Comparison of ENCODE assay signal across 24 cellular contexts in the genomic region with DNA sequence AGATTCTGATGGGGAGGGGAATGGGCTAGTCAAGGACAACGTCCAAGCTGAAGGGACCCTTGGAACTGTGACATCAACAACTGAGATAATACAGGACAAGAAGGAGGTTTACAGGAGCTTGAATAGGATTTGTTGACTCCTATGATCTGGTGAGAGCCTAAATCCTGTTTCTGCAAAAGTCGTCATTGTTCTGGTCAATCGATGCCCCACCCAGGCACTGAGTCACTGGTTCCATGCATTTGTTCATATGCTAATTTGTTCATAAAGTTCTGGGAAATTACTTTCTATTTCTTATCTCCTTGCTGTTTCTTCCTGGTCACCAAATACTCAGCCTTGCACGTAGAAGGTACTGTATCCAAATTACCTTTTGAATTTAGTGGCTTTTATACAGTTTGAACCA. TPM values are rescaled to one million over a fixed set of nuclear protein-coding genes. Genes with fewer than 3 reads are reported as not detected.
DNase-seq lines count a peak whose midpoint lies in the region; ATAC-seq, FAIRE-seq and TF ChIP-seq lines count a peak whose summit lies in the region.
"Had no signal": no experiment of that assay in that cellular context is flagged by ENCODE, and none has a peak within 500 bp of the region (broad histone marks: within the 10 kb centered on the region; RNA-seq: fewer than 3 reads in every experiment).

No MANE protein-coding gene starts in this region.

- H2AK9ac ChIP-seq in IMR-90 (replicated peaks; ENCODE audit: low read depth, low read length, poor library complexity): peak overlapping the region; percentile 26

- H4K5ac ChIP-seq in IMR-90 (ENCODE audit: low read depth, low read length): no peak overlapping the region

- H3K27ac Mint-ChIP-seq in stimulated activated naive B cell treated with anti-CD40 and anti-IgM and Interleukin-4, amounts not matched to agents 10 μg/mL and 1 μg/mL and 100 μg/mL, for 72 hours: no peak overlapping the region
- H3K27ac Mint-ChIP-seq: CD8-positive, alpha-beta memory T cell had no signal

- H3K4me2 ChIP-seq in IMR-90 (ENCODE audit: low read depth, low read length): no peak overlapping the region

- ATAC-seq in IMR-90 (ENCODE audit: low read depth): no peak
- no peak for ATAC-seq in psoas muscle
- no peak for ATAC-seq in stimulated activated naive B cell treated with anti-CD40 and anti-IgM and Interleukin-4, amounts not matched to agents 10 μg/mL and 1 μg/mL and 100 μg/mL, for 72 hours (replicated peaks)
- ATAC-seq: stimulated activated naive CD8-positive, alpha-beta T cell treated with anti-CD3 and anti-CD28 coated beads, Interleukin-15, Interleukin-2, amounts not matched to agents 100 U/mL and 50 U/mL, for 24 hours had no signal

- no peak overlapping the region for H2BK120ac ChIP-seq in IMR-90 (ENCODE audit: low read depth, low read length)

- H2AFZ ChIP-seq in IMR-90 (replicated peaks; ENCODE audit: low read length, poor library complexity): no peak overlapping the region

- TF ChIP-seq CTCF in IMR-90 (conservative IDR thresholded peaks at IDR 0.05; ENCODE audit: low read depth, low read length) (no peak), fibroblast of mammary gland (conservative IDR thresholded peaks at IDR 0.05; ENCODE audit: control insufficient read depth, insufficient read depth, low read depth, low read length) (no peak), psoas muscle (IDR thresholded peaks at IDR 0.05) (no peak)

- no peak for DNase-seq in IMR-90
- DNase-seq in fibroblast of mammary gland (ENCODE audit: low read depth): peak; percentile 58
- DNase-seq in psoas muscle: no peak
- no peak for DNase-seq in RKO (ENCODE audit: low spot score)
- no peak for DNase-seq in OCI-M2 (lab: John Stamatoyannopoulos, UW; ENCODE audit: unreplicated experiment)
- DNase-seq in NCI-H1417 treated with DMSO at 0.1 percent for 48 hours (lab: John Stamatoyannopoulos, UW): no peak
- no peak for DNase-seq in stimulated activated naive B cell treated with anti-CD40 and anti-IgM and Interleukin-4, amounts not matched to agents 10 μg/mL and 1 μg/mL and 100 μg/mL, for 72 hours
- DNase-seq: activated effector memory CD4-positive, alpha-beta T cell treated with anti-CD3 and anti-CD28 coated beads, Interleukin-2, amount 50 U/mL, for 16 hours; caudate nucleus; CD8-positive, alpha-beta memory T cell; DMS79; dorsolateral prefrontal cortex; glutamatergic neuron; NCI-H1436 treated with DMSO at 0.1 percent for 48 hours; NCI-H2171; NCI-H526 treated with DMSO at 0.1 percent for 48 hours; stimulated activated CD4-positive, alpha-beta T cell treated with anti-CD3 and anti-CD28 coated beads, Interleukin-2, amount 100 ng/mL, for 48 hours; stimulated activated naive CD8-positive, alpha-beta T cell treated with anti-CD3 and anti-CD28 coated beads, Interleukin-15, Interleukin-2, amounts not matched to agents 100 U/mL and 50 U/mL, for 24 hours; WERI-Rb-1 had no signal

- H4K20me1 ChIP-seq in IMR-90 (ENCODE audit: insufficient read depth, low read length): no peaks in the 10 kb centered on the region

- H3K36me3 Mint-ChIP-seq in stimulated activated naive B cell treated with anti-CD40 and anti-IgM and Interleukin-4, amounts not matched to agents 10 μg/mL and 1 μg/mL and 100 μg/mL, for 72 hours: no peaks in the 10 kb centered on the region
- H3K36me3 Mint-ChIP-seq: CD8-positive, alpha-beta memory T cell had no signal

- CTCF ChIA-PET in IMR-90 (lab: Yijun Ruan, JAX): no interaction called here

- TF ChIP-seq RAD21 in IMR-90 (IDR thresholded peaks at IDR 0.05; ENCODE audit: low read length): no peak

- no TSS peak for BruUV-seq in IMR-90 (replicated peaks; lab: Mats Ljungman, UMichigan)

- H3K36me3 ChIP-seq in IMR-90 (ENCODE audit: control insufficient read depth, insufficient read depth, low read length): no peaks in the 10 kb centered on the region
- H3K36me3 ChIP-seq in psoas muscle (ENCODE audit: insufficient read depth in 1 of 2, low read depth in 1 of 2): no peaks in the 10 kb centered on the region
- H3K36me3 ChIP-seq: upper lobe of left lung, WERI-Rb-1 had no signal

- POLR2A ChIA-PET in IMR-90 (lab: Charles Lee; ENCODE audit: unreplicated experiment): no interaction called here

- H2BK5ac ChIP-seq in IMR-90 (ENCODE audit: low read depth, low read length, poor library complexity, severe bottlenecking): no peak overlapping the region

- H2AK5ac ChIP-seq in IMR-90 (ENCODE audit: low read depth, low read length): peak overlapping the region; percentile 8; the same call in 1 of the 2 replicates

- H3K9me3 Mint-ChIP-seq in stimulated activated naive B cell treated with anti-CD40 and anti-IgM and Interleukin-4, amounts not matched to agents 10 μg/mL and 1 μg/mL and 100 μg/mL, for 72 hours: no peaks in the 10 kb centered on the region

- dilution Hi-C loops in IMR-90 (cut with HindIII; ENCODE audit: low sequenced_read_pairs, unreplicated experiment): no loop called here

- no peak overlapping the region for H3K9ac ChIP-seq in IMR-90 (ENCODE audit: low read depth, low read length)

- TF ChIP-seq POLR2A in IMR-90 (IDR thresholded peaks at IDR 0.05; ENCODE audit: low read depth, low read length): no peak

- H3K9me3 ChIP-seq in IMR-90 (ENCODE audit: control insufficient read depth, insufficient read depth, low read length): no peaks in the 10 kb centered on the region
- H3K9me3 ChIP-seq in psoas muscle: no peaks in the 10 kb centered on the region
- H3K9me3 ChIP-seq: upper lobe of left lung had no signal

- no peak overlapping the region for H3K27ac ChIP-seq in IMR-90 (ENCODE audit: insufficient read depth, low read length)
- peak overlapping the region; percentile 50 for H3K27ac ChIP-seq in psoas muscle
- H3K27ac ChIP-seq: upper lobe of left lung, WERI-Rb-1 had no signal

- H2BK20ac ChIP-seq in IMR-90 (ENCODE audit: low read depth, low read length): peak overlapping the region; percentile 38; the same call in 1 of the 2 replicates

- FAIRE-seq in TTC549 (lab: Jason Lieb, UNC): peak; percentile 51
- FAIRE-seq: H54 had no signal

- H3K4me1 ChIP-seq in IMR-90 (ENCODE audit: control insufficient read depth, insufficient read depth, low read length): no peaks in the 10 kb centered on the region; the same call in 1 of the 2 replicates
- no peaks in the 10 kb centered on the region for H3K4me1 ChIP-seq in psoas muscle

- no peak overlapping the region for H4K91ac ChIP-seq in IMR-90 (ENCODE audit: insufficient read depth, low read depth, low read length)

- 71% methylated on average over 1 of the region's 4 CpGs; no CpG with 5 or more reads in 1 of the 2 experiments for WGBS in IMR-90 (ENCODE audit: extremely low coverage in 2 of 2, insufficient read length in 1 of 2), 2 experiments
- 46 to 57% (median 57%) methylated on average over 4 of the region's 4 CpGs for WGBS in psoas muscle, 3 donors

- H3K23ac ChIP-seq in IMR-90 (ENCODE audit: low read depth, low read length): no peak overlapping the region; the same call in 1 of the 2 replicates

- peaks cover 0 to 3% of the 10 kb centered on the region in 2 experiments; a peak in 1 of 4 replicates for H3K79me1 ChIP-seq in IMR-90 (ENCODE audit: low read depth in 1 of 2, low read length in 2 of 2)

- no peak overlapping the region for H3K56ac ChIP-seq in IMR-90 (ENCODE audit: extremely low read depth, insufficient read depth, low read length)

- peaks cover 27 to 33% of the 10 kb centered on the region in 2 donors for H3K27me3 Mint-ChIP-seq in stimulated activated naive B cell treated with anti-CD40 and anti-IgM and Interleukin-4, amounts not matched to agents 10 μg/mL and 1 μg/mL and 100 μg/mL, for 72 hours

- H3K4ac ChIP-seq in IMR-90 (ENCODE audit: low read depth, low read length): no peak overlapping the region; the same call in 1 of the 2 replicates

- H2BK15ac ChIP-seq in IMR-90 (ENCODE audit: low read depth, low read length): no peak overlapping the region

- H3K27me3 ChIP-seq in IMR-90 (ENCODE audit: control insufficient read depth, insufficient read depth, low read length) (no peaks in the 10 kb centered on the region), psoas muscle (ENCODE audit: insufficient read depth in 3 of 3, low read length in 2 of 3) (peaks cover 0 to 8% (median 0%) of the 10 kb centered on the region in 3 donors)
- H3K27me3 ChIP-seq: upper lobe of left lung had no signal

- H3K4me3 ChIP-seq in IMR-90 (ENCODE audit: insufficient read depth, low read depth, low read length) (no peak overlapping the region), fibroblast of mammary gland (ENCODE audit: control insufficient read depth, low read depth, low read length) (no peak overlapping the region), psoas muscle (no peak overlapping the region)
- H3K4me3 ChIP-seq: dorsolateral prefrontal cortex, skin epidermis, upper lobe of left lung had no signal

- intact Hi-C loops in IMR-90 (cut with micrococcal nuclease): no loop called here
- intact Hi-C loops in psoas muscle (cut with DNase I): no loop called here

- no peak overlapping the region for H3K4me3 Mint-ChIP-seq in stimulated activated naive B cell treated with anti-CD40 and anti-IgM and Interleukin-4, amounts not matched to agents 10 μg/mL and 1 μg/mL and 100 μg/mL, for 72 hours
- H3K4me3 Mint-ChIP-seq: CD8-positive, alpha-beta memory T cell; neural crest cell had no signal

- in situ Hi-C loops in IMR-90 (cut with MboI; ENCODE audit: low sequenced_read_pairs): loop anchor here (10.0 kb wide), 1 partner anchor 149 kb away; a partner anchor contains a TSS

- H3K4me1 Mint-ChIP-seq in stimulated activated naive B cell treated with anti-CD40 and anti-IgM and Interleukin-4, amounts not matched to agents 10 μg/mL and 1 μg/mL and 100 μg/mL, for 72 hours: peaks cover 4 to 6% of the 10 kb centered on the region in 2 donors

- H3K9me1 ChIP-seq in IMR-90 (ENCODE audit: insufficient read depth, low read length): no peaks in the 10 kb centered on the region

- no peak overlapping the region for H3K14ac ChIP-seq in IMR-90 (replicated peaks; ENCODE audit: low read depth, low read length)

- H3K18ac ChIP-seq in IMR-90 (ENCODE audit: low read depth, low read length): no peak overlapping the region

- no peak overlapping the region for H4K8ac ChIP-seq in IMR-90 (ENCODE audit: low read depth in 2 of 2, low read length in 2 of 2)

TF ChIP-seq in IMR-90, 13 proteins besides CTCF, POLR2A, EP300 and RAD21 (continues in another document):
- no peak for TF ChIP-seq FOS (IDR thresholded peaks at IDR 0.05; ENCODE audit: low read depth, low read length)

RNA-seq across cellular contexts. Expression of a gene that starts 15.3 kb away (rescaled TPM):
- total RNA-seq in IMR-90 (2012; rRNA removed): 157 and 168 TPM in 2 replicates
- 50.0 and 60.8 TPM in 2 replicates for polyA plus RNA-seq in IMR-90 (2012; rRNA removed)
- polyA plus RNA-seq in IMR-90 (2012; cell fraction: cytosol; rRNA removed): 17.1 and 26.5 TPM in 2 replicates
- 16.4 and 107 TPM in 2 replicates for polyA plus RNA-seq in IMR-90 (2012; cell fraction: nucleus; rRNA removed; ENCODE audit: low replicate concordance)
- total RNA-seq in psoas muscle: 10 to 100 TPM; 12.9 to 32.6 (median 19.2) TPM
- 1 to 10 TPM; 3.1 to 5.1 (median 3.6) TPM for polyA plus RNA-seq in psoas muscle
- total RNA-seq: CD8-positive, alpha-beta memory T cell had no signal
- polyA plus RNA-seq: CD8-positive, alpha-beta memory T cell had no signal
